Comparison of ENCODE assay signal across 10 cellular contexts in the genomic region with DNA sequence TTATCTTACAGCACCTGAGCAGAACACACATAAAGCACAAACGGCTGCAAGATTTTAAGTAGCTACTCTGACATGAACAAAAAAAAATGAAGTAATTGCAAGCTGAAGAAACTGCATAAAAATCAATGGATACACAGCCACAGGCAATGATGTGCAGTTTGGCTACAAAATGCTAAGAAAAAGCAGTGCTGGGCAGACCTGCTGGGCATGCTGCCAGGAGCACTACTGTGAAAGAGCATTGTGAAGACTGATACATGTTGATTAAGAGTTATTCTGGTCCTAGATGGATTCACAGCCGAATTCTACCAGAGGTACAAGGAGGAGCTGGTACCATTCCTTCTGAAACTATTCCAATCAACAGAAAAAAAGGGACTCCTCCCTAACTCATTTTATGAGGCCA.
"Had no signal": no experiment of that assay in that cellular context is flagged by ENCODE, and none has a peak within 500 bp of the region (broad histone marks: within the 10 kb centered on the region; RNA-seq: fewer than 3 reads in every experiment).

No MANE protein-coding gene starts in this region.

- DNase-seq: activated CD4-positive, alpha-beta T cell treated with anti-CD3 and anti-CD28 coated beads for 36 hours; activated CD4-positive, alpha-beta T cell treated with anti-CD3 and anti-CD28 coated beads, Interleukin-2, amount 50 U/mL, for 48 hours; mesendoderm; natural killer cell; ovary; psoas muscle; right cardiac atrium; stimulated activated CD4-positive, alpha-beta T cell treated with anti-CD3 and anti-CD28 coated beads, Interleukin-2, amount 100 ng/mL, for 24 hours; stimulated activated naive CD4-positive, alpha-beta T cell treated with Interleukin-2 at 50 U/mL for 16 hours had no signal

- ATAC-seq: activated CD4-positive, alpha-beta T cell treated with anti-CD3 and anti-CD28 coated beads for 36 hours; natural killer cell; psoas muscle; right cardiac atrium; WTC11 had no signal
